ENCODE assay signal across 26 cellular contexts in genomic region chr18:44942073-44942472, GRCh38.
"Had no signal": no experiment of that assay in that cellular context is flagged by ENCODE, and none has a peak within 500 bp of the region (broad histone marks: within the 10 kb centered on the region; RNA-seq: fewer than 3 reads in every experiment).

No MANE protein-coding gene starts in this region.

- DNase-seq: activated CD4-positive, alpha-beta T cell treated with anti-CD3 and anti-CD28 coated beads for 36 hours; activated CD4-positive, alpha-beta T cell treated with anti-CD3 and anti-CD28 coated beads, Interleukin-2, amount 10 ng/mL, durations not matched to agents 7 days and 5 days; activated CD4-positive, alpha-beta T cell treated with anti-CD3 and anti-CD28 coated beads, Interleukin-2, amount 50 U/mL, for 48 hours; activated CD8-positive, alpha-beta T cell treated with anti-CD3 and anti-CD28 coated beads, Interleukin-2, amount 10 ng/mL, durations not matched to agents 7 days and 5 days; activated effector memory CD4-positive, alpha-beta T cell treated with Interleukin-2 at 50 U/mL for 16 hours; activated naive CD4-positive, alpha-beta T cell treated with anti-CD3 and anti-CD28 coated beads, Interleukin-2, amount 10 ng/mL, durations not matched to agents 7 days and 5 days; activated naive CD8-positive, alpha-beta T cell treated with anti-CD3 and anti-CD28 coated beads, Interleukin-2, amount 50 U/mL, for 24 hours; activated T-cell treated with anti-CD3 and anti-CD28 coated beads for 4 hours; activated T-cell treated with anti-CD3 and anti-CD28 coated beads, Interleukin-2, amount 50 U/mL, for 4 hours; amniotic stem cell; aorta; brain microvascular endothelial cell; IMR-90; NCI-H1092 treated with DMSO at 0.1 percent for 48 hours; NCI-H1417; NCI-H146; NCI-H187 treated with DMSO at 0.1 percent for 48 hours; NCI-H345; NCI-H524 treated with DMSO at 0.1 percent for 48 hours; SHP77; SJCRH30; T1000 had no signal

- ATAC-seq: activated CD4-positive, alpha-beta T cell treated with anti-CD3 and anti-CD28 coated beads for 36 hours; activated CD4-positive, CD25-positive, alpha-beta regulatory T cell treated with anti-CD3 and anti-CD28 coated beads, Interleukin-2, amount 50 U/mL, for 24 hours; activated CD8-positive, alpha-beta T cell treated with anti-CD3 and anti-CD28 coated beads, Interleukin-2, amount 10 ng/mL, durations not matched to agents 7 days and 5 days; activated naive CD8-positive, alpha-beta T cell treated with anti-CD3 and anti-CD28 coated beads, Interleukin-2, amount 50 U/mL, for 24 hours; activated T-cell treated with anti-CD3 and anti-CD28 coated beads, Interleukin-2, amount 50 U/mL, for 4 hours; K562; Panc1 had no signal

- H3K9me3 ChIP-seq: SJCRH30 had no signal

- H3K36me3 ChIP-seq: brain microvascular endothelial cell, SJCRH30 had no signal

- H3K27ac ChIP-seq: brain microvascular endothelial cell, SJCRH30, SK-N-MC had no signal

- H3K27me3 ChIP-seq: brain microvascular endothelial cell, SJCRH30 had no signal

- H3K4me1 ChIP-seq: SJCRH30 had no signal

- H3K4me3 ChIP-seq: K562, SJCRH30, SK-N-MC had no signal
